In the genomic region with DNA sequence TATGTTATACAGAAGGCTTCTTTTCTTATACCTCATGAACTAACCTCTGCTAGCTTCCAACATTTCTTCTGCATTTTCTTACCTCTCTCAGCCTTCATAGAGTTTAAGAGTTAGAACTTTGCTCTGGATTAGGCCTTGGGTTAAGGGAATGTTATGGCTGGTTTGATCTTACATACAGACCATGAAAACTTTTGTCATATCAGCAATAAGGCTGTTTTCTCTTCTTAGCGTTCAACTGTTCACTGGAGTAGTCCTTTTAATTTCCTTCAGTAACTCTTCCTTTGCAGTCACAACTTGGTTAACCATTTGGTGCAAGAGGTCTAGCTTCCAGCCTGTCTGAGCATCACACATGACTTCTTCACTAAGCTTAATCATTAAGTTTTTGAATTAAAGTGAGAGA, we compare ENCODE assay signal across 11 cellular contexts.
"Had no signal": no experiment of that assay in that cellular context is flagged by ENCODE, and none has a peak within 500 bp of the region (broad histone marks: within the 10 kb centered on the region; RNA-seq: fewer than 3 reads in every experiment).

No MANE protein-coding gene starts in this region.

- H3K9ac ChIP-seq: GM23248 had no signal

- FAIRE-seq: H1, H54 had no signal

- ATAC-seq: GM23338, HCT116 had no signal

- H2AFZ ChIP-seq: GM23248, GM23338 had no signal

- H3K27ac ChIP-seq: GM23248 had no signal

- DNase-seq: GM23248, GOT3, H7, H9, HCEC 1CT, HFFc6 had no signal

- H3K36me3 ChIP-seq: HAP-1 had no signal

- H3K4me2 ChIP-seq: GM23338 had no signal

- H3K9me3 ChIP-seq: HAP-1 had no signal

- H3K4me1 ChIP-seq: HAP-1 had no signal

- H3K4me3 ChIP-seq: GM23248, GM23338, HAP-1 had no signal
